In genomic region chrX:53262918-53263394, GRCh38 we compare ENCODE assay signal across 7 cellular contexts. TPM values are rescaled to one million over a fixed set of nuclear protein-coding genes. Genes with fewer than 3 reads are reported as not detected.
DNase-seq lines count a peak whose midpoint lies in the region; TF ChIP-seq lines count a peak whose summit lies in the region.

No MANE protein-coding gene starts in this region.

- peaks cover 8% of the 10 kb centered on the region for H3K27me3 Mint-ChIP-seq in brain

- H4K20me1 ChIP-seq in GM23248 (ENCODE audit: insufficient read depth) (no peaks in the 10 kb centered on the region), osteoblast (ENCODE audit: insufficient read depth, low read length) (peaks cover 3% of the 10 kb centered on the region)

- H3K4me2 ChIP-seq in GM23248 (ENCODE audit: unreplicated experiment) (peak overlapping the region; percentile 48), osteoblast (ENCODE audit: insufficient read depth, low read length) (peak overlapping the region; percentile 62)

- H3K4me1 ChIP-seq in GM23248 (ENCODE audit: insufficient read depth) (peaks cover 33% of the 10 kb centered on the region), osteoblast (ENCODE audit: insufficient read depth, low read length) (peaks cover 44% of the 10 kb centered on the region)

- H3K79me2 ChIP-seq in GM23248 (ENCODE audit: insufficient read depth) (no peaks in the 10 kb centered on the region), osteoblast (ENCODE audit: insufficient read depth, low read length) (peaks cover 2% of the 10 kb centered on the region)

- peaks cover 49% of the 10 kb centered on the region for H3K4me1 Mint-ChIP-seq in brain

- TF ChIP-seq CTCF in brain (conservative IDR thresholded peaks at IDR 0.05) (no peak), osteoblast (IDR thresholded peaks at IDR 0.05; ENCODE audit: extremely low read depth, low read depth, low read length) (no peak)

- H3F3A ChIP-seq in GM23248 (ENCODE audit: insufficient read depth), result peaks cover 16% of the 10 kb centered on the region

- no peaks in the 10 kb centered on the region for H3K36me3 Mint-ChIP-seq in brain

- H3K4me3 ChIP-seq in GM23248 (no peak overlapping the region), osteoblast (ENCODE audit: insufficient read depth, low read length) (no peak overlapping the region)

- in situ Hi-C loops in GM23248 (cut with MboI), result no loop called here

- H3K9me2 ChIP-seq in GM23248 (ENCODE audit: insufficient read depth), result no peaks in the 10 kb centered on the region

- H2AFZ ChIP-seq in GM23248, result no peak overlapping the region
- no peak overlapping the region for H2AFZ ChIP-seq in osteoblast (ENCODE audit: low read length)

- H3K9me3 ChIP-seq in GM23248 (ENCODE audit: low read depth) (no peaks in the 10 kb centered on the region), osteoblast (ENCODE audit: low read depth, low read length) (no peaks in the 10 kb centered on the region)

- H3K4me3 Mint-ChIP-seq in brain, result peak overlapping the region in 1 of 5 experiments; percentile 65

- H3K27ac Mint-ChIP-seq in brain, result peak overlapping the region; percentile 62 to 95 (median 88)

- H3K9ac ChIP-seq in GM23248, result 0 out of 2 replicates have a peak overlapping the region, but pooled peaks have one; percentile 33

- WGBS in GM23248 (ENCODE audit: low coverage in 1 of 2, low lambda C conversion rate in 2 of 2, missing lambda C conversion rate in 2 of 2), 2 experiments, result 12% methylated on average over 8 of the region's 8 CpGs

- H3K27ac ChIP-seq in GM23248, result peak overlapping the region; percentile 62
- peak overlapping the region; percentile 8 for H3K27ac ChIP-seq in osteoblast (ENCODE audit: low read depth, low read length)

- H3K9me3 Mint-ChIP-seq in brain, result peaks cover 0 to 16% (median 0%) of the 10 kb centered on the region in 5 experiments

- H3K27me3 ChIP-seq in GM23248 (replicated peaks; ENCODE audit: insufficient read depth), result no peaks in the 10 kb centered on the region
- H3K27me3 ChIP-seq in osteoblast (ENCODE audit: insufficient read depth, low read length), result peaks cover 21% of the 10 kb centered on the region

- H3K36me3 ChIP-seq in GM23248 (ENCODE audit: low read depth) (no peaks in the 10 kb centered on the region), osteoblast (ENCODE audit: insufficient read depth, low read length) (no peaks in the 10 kb centered on the region)

- DNase-seq in GM23248, result peak; percentile 79
- DNase-seq in NOMO-1 treated with DMSO at 0.1 percent for 48 hours (lab: John Stamatoyannopoulos, UW; ENCODE audit: unreplicated experiment), result peak; percentile 73
- DNase-seq in osteoblast (ENCODE audit: insufficient read length, low spot score, missing footprints), result peak; percentile 89
- no peak for DNase-seq in NCI-H2171 (lab: John Stamatoyannopoulos, UW)
- no peak for DNase-seq in NCI-H1048 (lab: John Stamatoyannopoulos, UW)
- DNase-seq in ureter (ENCODE audit: low spot score), result no peak

RNA-seq across cellular contexts. Expression of gene IQSEC2, which starts 18.4 kb away (rescaled TPM):
- total RNA-seq in GM23248 (2014; rRNA removed; shearing (Covaris generic)), result 10.2 and 11.8 TPM in 2 replicates
- polyA plus RNA-seq in GM23248 (2016; fragmentation: Nextera tagmentation; extraction: Ambion mirVana) (6.0 and 7.1 TPM in 2 replicates), brain (ENCODE audit: insufficient read depth, low read depth, low replicate concordance) (17.8 TPM)
- total RNA-seq in osteoblast (10.1 and 14.7 TPM in 2 replicates), ureter (31.7 TPM)

RNA-seq across cellular contexts. Expression of gene KDM5C, which starts 37.9 kb away (rescaled TPM):
- 66.9 and 68.7 TPM in 2 replicates for total RNA-seq in GM23248 (2014; rRNA removed; shearing (Covaris generic))
- polyA plus RNA-seq in GM23248 (2016; fragmentation: Nextera tagmentation; extraction: Ambion mirVana) (24.4 and 27.1 TPM in 2 replicates), brain (ENCODE audit: insufficient read depth, low read depth, low replicate concordance) (54.7 TPM)
- total RNA-seq in osteoblast (104 and 122 TPM in 2 replicates), ureter (163 TPM)

Comparison
In these comparisons a context has a peak if more than half of its experiments do, and no peak if none do; other contexts are left out.
1. DNase-seq: peak in GM23248 (single experiment), NOMO-1 treated with DMSO at 0.1 percent for 48 hours (single experiment) and osteoblast (single experiment); none in NCI-H2171 (single experiment), NCI-H1048 (single experiment) and ureter (single experiment).